8 cellular contexts compared by ENCODE assay signal in the genomic region with DNA sequence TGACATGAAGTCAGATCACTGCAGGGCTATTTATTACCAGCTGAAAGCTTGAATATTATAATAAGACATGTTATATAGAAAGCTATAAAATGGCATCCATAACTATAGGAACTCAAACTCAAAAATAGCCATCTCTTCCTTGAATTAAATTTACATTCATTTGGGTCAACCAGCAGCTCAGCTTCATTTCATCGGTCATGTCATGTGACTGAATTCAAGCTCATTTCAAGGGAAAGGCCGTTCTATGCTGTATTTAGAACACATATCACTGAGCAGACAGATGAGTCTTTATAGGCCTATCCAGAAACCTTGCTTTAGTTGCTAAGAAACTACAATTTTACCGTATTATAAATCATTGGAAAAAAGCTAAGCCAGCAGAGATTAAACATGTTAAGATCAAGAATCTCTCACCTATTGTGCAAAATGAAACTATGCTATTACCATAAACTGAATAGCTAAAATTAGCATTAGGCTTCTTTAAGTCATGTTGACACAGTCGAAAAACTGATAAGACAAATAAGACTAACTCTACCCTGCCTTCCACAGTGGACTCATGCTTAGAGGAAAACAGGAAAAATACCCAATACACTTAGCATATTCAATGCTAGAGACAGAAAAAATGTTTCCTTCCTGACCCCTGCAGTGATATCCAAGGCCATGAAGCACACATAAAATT. TPM values are rescaled to one million over a fixed set of nuclear protein-coding genes. Genes with fewer than 3 reads are reported as not detected.
DNase-seq lines count a peak whose midpoint lies in the region; ATAC-seq and TF ChIP-seq lines count a peak whose summit lies in the region.

No MANE protein-coding gene starts in this region.

- whole genome bisulfite sequencing in esophagus squamous epithelium, 2 donors, result 7 to 9% methylated on average over 4 of the region's 4 CpGs
- WGBS in psoas muscle, 3 donors, result 8 to 18% (median 10%) methylated on average over 4 of the region's 4 CpGs

- TF ChIP-seq POLR2A in esophagus squamous epithelium (IDR thresholded peaks at IDR 0.05), result no peak

- DNase-seq in GM12865 (ENCODE audit: low read depth) (peak; percentile 8), RWPE2 (ENCODE audit: low spot score) (no peak), esophagus squamous epithelium (lab: John Stamatoyannopoulos, UW) (no peak), psoas muscle (no peak), DMS153 treated with DMSO at 0.1 percent for 48 hours (lab: John Stamatoyannopoulos, UW; ENCODE audit: unreplicated experiment) (no peak), AG08396 (ENCODE audit: low spot score) (no peak), H7 (no peak)

- intact Hi-C loops in esophagus squamous epithelium (cut with DNase I) (no loop called here), psoas muscle (cut with DNase I) (loop anchor here in 1 of 2 donors (5.0 kb wide), 1 partner anchor 34 kb away; no protein-coding TSS in a partner anchor)

- no peak for TF ChIP-seq CTCF in GM12865 (IDR thresholded peaks at IDR 0.05; ENCODE audit: insufficient read depth, low read depth, low read length, missing control alignments)
- no peak for TF ChIP-seq CTCF in RWPE2 (IDR thresholded peaks at IDR 0.05; ENCODE audit: poor library complexity, severe bottlenecking)
- TF ChIP-seq CTCF in esophagus squamous epithelium (IDR thresholded peaks at IDR 0.05), result no peak
- no peak for TF ChIP-seq CTCF in psoas muscle (IDR thresholded peaks at IDR 0.05)

- no peaks in the 10 kb centered on the region for H3K27me3 ChIP-seq in RWPE2 (ENCODE audit: insufficient read depth, poor library complexity, severe bottlenecking)
- H3K27me3 ChIP-seq in esophagus squamous epithelium, result no peaks in the 10 kb centered on the region
- H3K27me3 ChIP-seq in psoas muscle (ENCODE audit: insufficient read depth in 3 of 3, low read length in 2 of 3), result no peaks in the 10 kb centered on the region
- H3K27me3 ChIP-seq in H7 (ENCODE audit: control insufficient read depth, insufficient read depth, low read length), result no peaks in the 10 kb centered on the region

- H3K27ac ChIP-seq in RWPE2 (ENCODE audit: poor library complexity, severe bottlenecking), result peak overlapping the region; percentile 97
- H3K27ac ChIP-seq in esophagus squamous epithelium, result peak overlapping the region; percentile 97 to 99 (median 98)
- H3K27ac ChIP-seq in psoas muscle, result peak overlapping the region; percentile 57

- peaks cover 5% of the 10 kb centered on the region for H3K36me3 ChIP-seq in RWPE2 (ENCODE audit: low read depth)
- no peaks in the 10 kb centered on the region for H3K36me3 ChIP-seq in esophagus squamous epithelium
- H3K36me3 ChIP-seq in psoas muscle (ENCODE audit: insufficient read depth in 1 of 2, low read depth in 1 of 2), result no peaks in the 10 kb centered on the region
- H3K36me3 ChIP-seq in H7 (replicated peaks; ENCODE audit: control insufficient read depth, insufficient read depth, low read length), result no peaks in the 10 kb centered on the region

- no peaks in the 10 kb centered on the region for H3K9me3 ChIP-seq in RWPE2 (ENCODE audit: severe bottlenecking)
- H3K9me3 ChIP-seq in esophagus squamous epithelium, result no peaks in the 10 kb centered on the region
- no peaks in the 10 kb centered on the region for H3K9me3 ChIP-seq in psoas muscle

- peak overlapping the region; percentile 74 for H3K4me3 ChIP-seq in GM12865 (ENCODE audit: low read depth, low read length)
- H3K4me3 ChIP-seq in RWPE2 (ENCODE audit: severe bottlenecking), result peak overlapping the region; percentile 79
- peak overlapping the region in 3 of 4 donors; percentile 75 to 94 (median 77) for H3K4me3 ChIP-seq in esophagus squamous epithelium
- peak overlapping the region; percentile 85 for H3K4me3 ChIP-seq in psoas muscle
- no peak overlapping the region for H3K4me3 ChIP-seq in H7 (ENCODE audit: insufficient read depth, low read depth, low read length)

- ATAC-seq in RWPE2 (ENCODE audit: low read depth) (no peak), psoas muscle (no peak), GM21515 (IDR thresholded peaks at IDR 0.05; ENCODE audit: unreplicated experiment) (no peak)

- peaks cover 71% of the 10 kb centered on the region for H3K4me1 ChIP-seq in RWPE2 (ENCODE audit: insufficient read depth, poor library complexity, severe bottlenecking)
- peaks cover 35 to 80% (median 58%) of the 10 kb centered on the region in 3 donors for H3K4me1 ChIP-seq in esophagus squamous epithelium
- H3K4me1 ChIP-seq in psoas muscle, result peaks cover 65% of the 10 kb centered on the region

RNA-seq across cellular contexts. Expression of a gene that starts 2.3 kb away (rescaled TPM):
- 100 to 1,000 TPM in 1 of 4 donors, 10 to 100 TPM in 3; 81.6 to 125 (median 92.4) TPM for total RNA-seq in esophagus squamous epithelium
- 10 to 100 TPM; 28.8 to 40.8 (median 32.6) TPM for total RNA-seq in psoas muscle
- polyA plus RNA-seq in psoas muscle, result 10 to 100 TPM; 26.3 to 41.1 (median 32.1) TPM
- 72.9 and 85.4 TPM in 2 replicates for total RNA-seq in H7 (2014; rRNA removed; shearing (Covaris generic))

RNA-seq across cellular contexts. Expression of a gene that starts 53.2 kb away (rescaled TPM):
- total RNA-seq in esophagus squamous epithelium (10 to 100 TPM; 12.9 to 21.9 (median 19.1) TPM), psoas muscle (1 to 10 TPM; 7.5 to 8.9 (median 8.9) TPM)
- 10 to 100 TPM in 1 of 3 donors, 1 to 10 TPM in 2; 7.3 to 15.0 (median 7.7) TPM for polyA plus RNA-seq in psoas muscle
- 127 and 136 TPM in 2 replicates for total RNA-seq in H7 (2014; rRNA removed; shearing (Covaris generic))
